Comparison of ENCODE assay signal across 1 cellular context in genomic region chr12:131912526-131913274, GRCh38.
A peak's percentile ranks its signal among the peaks of the same experiment; 100 is the strongest.
TF ChIP-seq lines count a peak whose summit lies in the region.

No MANE protein-coding gene starts in this region.

TF ChIP-seq in HEK293, 187 proteins besides CTCF, POLR2A, EP300 and RAD21 (continued from another document and continues in another):
- TF ChIP-seq BCL6B (tag by site-specific recombination; IDR thresholded peaks at IDR 0.05) (no peak), ZNF138 (tag by site-specific recombination; IDR thresholded peaks at IDR 0.05; ENCODE audit: borderline replicate concordance) (no peak), HOXC10 (CRISPR knock-in tag; IDR thresholded peaks at IDR 0.05) (no peak), ZSCAN16 (tag by site-specific recombination; IDR thresholded peaks at IDR 0.05) (no peak), ZNF335 (tag by site-specific recombination; conservative IDR thresholded peaks at IDR 0.05) (no peak), PATZ1 (tag by site-specific recombination; IDR thresholded peaks at IDR 0.05) (peak; percentile 89), ZNF362 (tag by site-specific recombination; IDR thresholded peaks at IDR 0.05) (no peak), MEIS1 (CRISPR knock-in tag; IDR thresholded peaks at IDR 0.05; ENCODE audit: borderline replicate concordance) (no peak), ZNF677 (tag by site-specific recombination; IDR thresholded peaks at IDR 0.05) (no peak), ZBTB48 (tag by site-specific recombination; IDR thresholded peaks at IDR 0.05) (peak; percentile 79; the same call in 1 of the 2 replicates), ZNF785 (tag by site-specific recombination; IDR thresholded peaks at IDR 0.05) (no peak), ZNF610 (tag by site-specific recombination; IDR thresholded peaks at IDR 0.05; ENCODE audit: borderline replicate concordance) (no peak), ZFP41 (tag by site-specific recombination; IDR thresholded peaks at IDR 0.05; ENCODE audit: borderline replicate concordance) (no peak), ZNF530 (tag by site-specific recombination; IDR thresholded peaks at IDR 0.05; ENCODE audit: low read depth) (no peak), ZFHX2 (tag by site-specific recombination; conservative IDR thresholded peaks at IDR 0.05) (peak; percentile 89), ZNF157 (tag by site-specific recombination; IDR thresholded peaks at IDR 0.05) (no peak), WT1 (tag by site-specific recombination; IDR thresholded peaks at IDR 0.05) (no peak), ZNF510 (tag by site-specific recombination; IDR thresholded peaks at IDR 0.05; ENCODE audit: insufficient replicate concordance) (no peak), SP2 (tag by site-specific recombination; IDR thresholded peaks at IDR 0.05) (peak; percentile 69), RBAK (tag by site-specific recombination; IDR thresholded peaks at IDR 0.05) (no peak), ZNF830 (tag by site-specific recombination; IDR thresholded peaks at IDR 0.05; ENCODE audit: low read depth) (no peak), TRIM28 (IDR thresholded peaks at IDR 0.05; ENCODE audit: borderline replicate concordance, low read length) (no peak), ZNF560 (tag by site-specific recombination; IDR thresholded peaks at IDR 0.05; ENCODE audit: borderline replicate concordance) (no peak), ZNF214 (tag by site-specific recombination; IDR thresholded peaks at IDR 0.05; ENCODE audit: borderline replicate concordance) (no peak), PRDM10 (tag by site-specific recombination; IDR thresholded peaks at IDR 0.05) (peak; percentile 96), FEZF1 (tag by site-specific recombination; IDR thresholded peaks at IDR 0.05) (no peak), ZBTB17 (tag by site-specific recombination; IDR thresholded peaks at IDR 0.05) (peak; percentile 47; the same call in 1 of the 2 replicates), ZNF169 (tag by site-specific recombination; IDR thresholded peaks at IDR 0.05) (no peak), GLIS2 (tag by site-specific recombination; IDR thresholded peaks at IDR 0.05) (peak; percentile 87), ZNF155 (tag by site-specific recombination; IDR thresholded peaks at IDR 0.05) (no peak), ZNF114 (tag by site-specific recombination; IDR thresholded peaks at IDR 0.05) (no peak), ZNF302 (tag by site-specific recombination; IDR thresholded peaks at IDR 0.05; ENCODE audit: low read depth) (no peak), ZNF473 (tag by site-specific recombination; IDR thresholded peaks at IDR 0.05) (0 out of 2 replicates have a peak, but pooled peaks have one; percentile 56), SETDB1 (IDR thresholded peaks at IDR 0.05; ENCODE audit: insufficient read length, low read length) (no peak), YY2 (tag by site-specific recombination; IDR thresholded peaks at IDR 0.05) (no peak), ZBTB7A (tag by site-specific recombination; IDR thresholded peaks at IDR 0.05; ENCODE audit: low read depth) (no peak), ZNF791 (tag by site-specific recombination; IDR thresholded peaks at IDR 0.05) (no peak), ZBTB1 (tag by site-specific recombination; IDR thresholded peaks at IDR 0.05) (no peak), HIC1 (tag by site-specific recombination; IDR thresholded peaks at IDR 0.05) (no peak)
- TF ChIP-seq, protein P1, sequence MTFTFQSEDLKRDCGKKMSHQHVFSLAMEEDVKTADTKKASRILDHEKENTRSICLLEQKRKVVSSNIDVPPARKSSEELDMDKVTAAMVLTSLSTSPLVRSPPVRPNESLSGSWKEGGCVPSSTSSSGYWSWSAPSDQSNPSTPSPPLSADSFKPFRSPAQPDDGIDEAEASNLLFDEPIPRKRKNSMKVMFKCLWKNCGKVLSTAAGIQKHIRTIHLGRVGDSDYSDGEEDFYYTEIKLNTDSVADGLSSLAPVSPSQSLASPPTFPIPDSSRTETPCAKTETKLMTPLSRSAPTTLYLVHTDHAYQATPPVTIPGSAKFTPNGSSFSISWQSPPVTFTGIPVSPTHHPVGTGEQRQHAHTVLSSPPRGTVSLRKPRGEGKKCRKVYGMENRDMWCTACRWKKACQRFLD (tag by site-specific recombination; IDR thresholded peaks at IDR 0.05), result no peak
- TF ChIP-seq, protein P2, sequence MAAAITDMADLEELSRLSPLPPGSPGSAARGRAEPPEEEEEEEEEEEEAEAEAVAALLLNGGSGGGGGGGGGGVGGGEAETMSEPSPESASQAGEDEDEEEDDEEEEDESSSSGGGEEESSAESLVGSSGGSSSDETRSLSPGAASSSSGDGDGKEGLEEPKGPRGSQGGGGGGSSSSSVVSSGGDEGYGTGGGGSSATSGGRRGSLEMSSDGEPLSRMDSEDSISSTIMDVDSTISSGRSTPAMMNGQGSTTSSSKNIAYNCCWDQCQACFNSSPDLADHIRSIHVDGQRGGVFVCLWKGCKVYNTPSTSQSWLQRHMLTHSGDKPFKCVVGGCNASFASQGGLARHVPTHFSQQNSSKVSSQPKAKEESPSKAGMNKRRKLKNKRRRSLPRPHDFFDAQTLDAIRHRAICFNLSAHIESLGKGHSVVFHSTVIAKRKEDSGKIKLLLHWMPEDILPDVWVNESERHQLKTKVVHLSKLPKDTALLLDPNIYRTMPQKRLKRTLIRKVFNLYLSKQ (tag by site-specific recombination; IDR thresholded peaks at IDR 0.05; ENCODE audit: borderline replicate concordance), result no peak
- TF ChIP-seq, protein P3, sequence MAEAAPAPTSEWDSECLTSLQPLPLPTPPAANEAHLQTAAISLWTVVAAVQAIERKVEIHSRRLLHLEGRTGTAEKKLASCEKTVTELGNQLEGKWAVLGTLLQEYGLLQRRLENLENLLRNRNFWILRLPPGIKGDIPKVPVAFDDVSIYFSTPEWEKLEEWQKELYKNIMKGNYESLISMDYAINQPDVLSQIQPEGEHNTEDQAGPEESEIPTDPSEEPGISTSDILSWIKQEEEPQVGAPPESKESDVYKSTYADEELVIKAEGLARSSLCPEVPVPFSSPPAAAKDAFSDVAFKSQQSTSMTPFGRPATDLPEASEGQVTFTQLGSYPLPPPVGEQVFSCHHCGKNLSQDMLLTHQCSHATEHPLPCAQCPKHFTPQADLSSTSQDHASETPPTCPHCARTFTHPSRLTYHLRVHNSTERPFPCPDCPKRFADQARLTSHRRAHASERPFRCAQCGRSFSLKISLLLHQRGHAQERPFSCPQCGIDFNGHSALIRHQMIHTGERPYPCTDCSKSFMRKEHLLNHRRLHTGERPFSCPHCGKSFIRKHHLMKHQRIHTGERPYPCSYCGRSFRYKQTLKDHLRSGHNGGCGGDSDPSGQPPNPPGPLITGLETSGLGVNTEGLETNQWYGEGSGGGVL (tag by site-specific recombination; IDR thresholded peaks at IDR 0.05), result peak; percentile 82
- TF ChIP-seq, protein P4, sequence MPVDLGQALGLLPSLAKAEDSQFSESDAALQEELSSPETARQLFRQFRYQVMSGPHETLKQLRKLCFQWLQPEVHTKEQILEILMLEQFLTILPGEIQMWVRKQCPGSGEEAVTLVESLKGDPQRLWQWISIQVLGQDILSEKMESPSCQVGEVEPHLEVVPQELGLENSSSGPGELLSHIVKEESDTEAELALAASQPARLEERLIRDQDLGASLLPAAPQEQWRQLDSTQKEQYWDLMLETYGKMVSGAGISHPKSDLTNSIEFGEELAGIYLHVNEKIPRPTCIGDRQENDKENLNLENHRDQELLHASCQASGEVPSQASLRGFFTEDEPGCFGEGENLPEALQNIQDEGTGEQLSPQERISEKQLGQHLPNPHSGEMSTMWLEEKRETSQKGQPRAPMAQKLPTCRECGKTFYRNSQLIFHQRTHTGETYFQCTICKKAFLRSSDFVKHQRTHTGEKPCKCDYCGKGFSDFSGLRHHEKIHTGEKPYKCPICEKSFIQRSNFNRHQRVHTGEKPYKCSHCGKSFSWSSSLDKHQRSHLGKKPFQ (tag by site-specific recombination; IDR thresholded peaks at IDR 0.05), result no peak
- TF ChIP-seq, protein P5, sequence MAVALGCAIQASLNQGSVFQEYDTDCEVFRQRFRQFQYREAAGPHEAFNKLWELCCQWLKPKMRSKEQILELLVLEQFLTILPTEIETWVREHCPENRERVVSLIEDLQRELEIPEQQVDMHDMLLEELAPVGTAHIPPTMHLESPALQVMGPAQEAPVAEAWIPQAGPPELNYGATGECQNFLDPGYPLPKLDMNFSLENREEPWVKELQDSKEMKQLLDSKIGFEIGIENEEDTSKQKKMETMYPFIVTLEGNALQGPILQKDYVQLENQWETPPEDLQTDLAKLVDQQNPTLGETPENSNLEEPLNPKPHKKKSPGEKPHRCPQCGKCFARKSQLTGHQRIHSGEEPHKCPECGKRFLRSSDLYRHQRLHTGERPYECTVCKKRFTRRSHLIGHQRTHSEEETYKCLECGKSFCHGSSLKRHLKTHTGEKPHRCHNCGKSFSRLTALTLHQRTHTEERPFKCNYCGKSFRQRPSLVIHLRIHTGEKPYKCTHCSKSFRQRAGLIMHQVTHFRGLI (tag by site-specific recombination; IDR thresholded peaks at IDR 0.05), result no peak
